Comparison of ENCODE assay signal across 17 cellular contexts in genomic region chr2:220147590-220147989, GRCh38.
DNase-seq lines count a peak whose midpoint lies in the region; ATAC-seq and TF ChIP-seq lines count a peak whose summit lies in the region.
"Had no signal": no experiment of that assay in that cellular context is flagged by ENCODE, and none has a peak within 500 bp of the region (broad histone marks: within the 10 kb centered on the region; RNA-seq: fewer than 3 reads in every experiment).

No MANE protein-coding gene starts in this region.

- CTCF ChIA-PET in A673 (lab: Charles Lee): no interaction called here

- no peak overlapping the region for H3K27ac ChIP-seq in A673 (ENCODE audit: low read depth, low read length, poor library complexity, severe bottlenecking)
- no peak overlapping the region for H3K27ac ChIP-seq in GM23248
- H3K27ac ChIP-seq in osteoblast (ENCODE audit: low read depth, low read length): no peak overlapping the region
- H3K27ac ChIP-seq: PC-9 had no signal

- H3F3A ChIP-seq in GM23248 (ENCODE audit: insufficient read depth): peaks cover 21% of the 10 kb centered on the region

- 0 out of 2 replicates have a peak, but pooled peaks cover 6% of the 10 kb centered on the region for H3K9me2 ChIP-seq in GM23248 (ENCODE audit: insufficient read depth)

- H3K9me3 ChIP-seq in A673 (ENCODE audit: low read depth, low read length, poor library complexity, severe bottlenecking) (no peaks in the 10 kb centered on the region), GM23248 (ENCODE audit: low read depth) (no peaks in the 10 kb centered on the region), osteoblast (ENCODE audit: low read depth, low read length) (no peaks in the 10 kb centered on the region)
- H3K9me3 ChIP-seq: BE2C had no signal

- 38 to 58% methylated on average over 1 of the region's 1 CpG for WGBS in GM23248 (ENCODE audit: low coverage in 1 of 2, low lambda C conversion rate in 2 of 2, missing lambda C conversion rate in 2 of 2), 2 experiments

- H3K36me3 ChIP-seq in A673 (ENCODE audit: insufficient read depth, low read length, poor library complexity, severe bottlenecking) (no peaks in the 10 kb centered on the region), GM23248 (ENCODE audit: low read depth) (no peaks in the 10 kb centered on the region), osteoblast (ENCODE audit: insufficient read depth, low read length) (no peaks in the 10 kb centered on the region)
- H3K36me3 ChIP-seq: BE2C had no signal

- no peak overlapping the region for H3K4me3 Mint-ChIP-seq in effector memory CD8-positive, alpha-beta T cell
- H3K4me3 Mint-ChIP-seq: CD4-positive, alpha-beta memory T cell had no signal

- TF ChIP-seq CTCF in A673 (conservative IDR thresholded peaks at IDR 0.05; ENCODE audit: low read depth, low read length): no peak
- no peak for TF ChIP-seq CTCF in astrocyte of the spinal cord (IDR thresholded peaks at IDR 0.05; ENCODE audit: low read depth, low read length)
- no peak for TF ChIP-seq CTCF in osteoblast (IDR thresholded peaks at IDR 0.05; ENCODE audit: extremely low read depth, low read depth, low read length)

- H3K4me3 ChIP-seq in A673 (ENCODE audit: low read depth, low read length, poor library complexity, severe bottlenecking) (no peak overlapping the region), GM23248 (no peak overlapping the region), astrocyte of the spinal cord (ENCODE audit: low read depth, low read length) (no peak overlapping the region), osteoblast (ENCODE audit: insufficient read depth, low read length) (no peak overlapping the region)
- H3K4me3 ChIP-seq: GM12878, PC-9 had no signal

- no peaks in the 10 kb centered on the region for H3K4me1 ChIP-seq in A673 (ENCODE audit: insufficient read depth, low read length, poor library complexity, severe bottlenecking)
- peaks cover 43% of the 10 kb centered on the region for H3K4me1 ChIP-seq in GM23248 (ENCODE audit: insufficient read depth)
- peaks cover 23% of the 10 kb centered on the region for H3K4me1 ChIP-seq in osteoblast (ENCODE audit: insufficient read depth, low read length)
- H3K4me1 ChIP-seq: BE2C had no signal

- H2AFZ ChIP-seq in GM23248: no peak overlapping the region
- no peak overlapping the region for H2AFZ ChIP-seq in osteoblast (ENCODE audit: low read length)
- H2AFZ ChIP-seq: PC-9 had no signal

- peak; percentile 11 for DNase-seq in A673 (ENCODE audit: low spot score)
- peak; percentile 38 for DNase-seq in GM23248
- peak; percentile 19 for DNase-seq in astrocyte of the spinal cord (ENCODE audit: low read depth, low spot score)
- DNase-seq in osteoblast (ENCODE audit: insufficient read length, low spot score, missing footprints): peak; percentile 76
- DNase-seq in Ammon's horn (ENCODE audit: low spot score): no peak
- no peak for DNase-seq in middle frontal gyrus (ENCODE audit: extremely low spot score, low spot score)
- DNase-seq in effector memory CD8-positive, alpha-beta T cell: no peak
- DNase-seq: BE2C; CD4-positive, alpha-beta memory T cell; DMS79 treated with DMSO at 0.1 percent for 48 hours; KG1; NCI-H1436; NCI-H2029; NCI-H510A; NCI-H82; PC-9 had no signal

- H3K79me2 ChIP-seq in GM23248 (ENCODE audit: insufficient read depth) (no peaks in the 10 kb centered on the region), osteoblast (ENCODE audit: insufficient read depth, low read length) (no peaks in the 10 kb centered on the region)

- POLR2A ChIA-PET in A673 (lab: Charles Lee; ENCODE audit: low non-redundant PET): no interaction called here

- no peaks in the 10 kb centered on the region for H4K20me1 ChIP-seq in GM23248 (ENCODE audit: insufficient read depth)
- no peaks in the 10 kb centered on the region for H4K20me1 ChIP-seq in osteoblast (ENCODE audit: insufficient read depth, low read length)

- no peaks in the 10 kb centered on the region for H3K27me3 ChIP-seq in A673 (replicated peaks; ENCODE audit: insufficient read depth, low read depth, low read length, poor library complexity)
- H3K27me3 ChIP-seq in GM23248 (replicated peaks; ENCODE audit: insufficient read depth): no peaks in the 10 kb centered on the region
- no peaks in the 10 kb centered on the region for H3K27me3 ChIP-seq in osteoblast (ENCODE audit: insufficient read depth, low read length)
- H3K27me3 ChIP-seq: BE2C had no signal

- H3K9me3 Mint-ChIP-seq in effector memory CD8-positive, alpha-beta T cell: peaks cover 5 to 14% of the 10 kb centered on the region in 2 donors

- no TSS peak for BruUV-seq in A673 (replicated peaks; lab: Mats Ljungman, UMichigan)

- H3K4me1 Mint-ChIP-seq in effector memory CD8-positive, alpha-beta T cell (ENCODE audit: low read depth in 2 of 2): no peaks in the 10 kb centered on the region
- H3K4me1 Mint-ChIP-seq: CD4-positive, alpha-beta memory T cell had no signal

- H3K4me2 ChIP-seq in GM23248 (ENCODE audit: unreplicated experiment) (peak overlapping the region; percentile 53), osteoblast (ENCODE audit: insufficient read depth, low read length) (peak overlapping the region; percentile 14)
- H3K4me2 ChIP-seq: PC-9 had no signal

- no peaks in the 10 kb centered on the region for H3K36me3 Mint-ChIP-seq in effector memory CD8-positive, alpha-beta T cell (ENCODE audit: insufficient read depth)
- H3K36me3 Mint-ChIP-seq: CD4-positive, alpha-beta memory T cell had no signal

- no peak for ATAC-seq in effector memory CD8-positive, alpha-beta T cell (replicated peaks)
- ATAC-seq: GM12878 had no signal

- 0 out of 2 replicates have a peak overlapping the region, but pooled peaks have one; percentile 0 for H3K9ac ChIP-seq in GM23248

- no peak overlapping the region for H3K27ac Mint-ChIP-seq in effector memory CD8-positive, alpha-beta T cell
- H3K27ac Mint-ChIP-seq: CD4-positive, alpha-beta memory T cell had no signal

- intact Hi-C loops in A673 (cut with micrococcal nuclease; ENCODE audit: unreplicated experiment): no loop called here

- in situ Hi-C loops in GM23248 (cut with MboI) (no loop called here), astrocyte of the spinal cord (cut with HindIII; ENCODE audit: low sequenced_read_pairs) (no loop called here)

- H3K27me3 Mint-ChIP-seq in effector memory CD8-positive, alpha-beta T cell: no peaks in the 10 kb centered on the region

Comparison
In these comparisons a context has a peak if more than half of its experiments do, and no peak if none do; other contexts are left out.
1. DNase-seq: peak in A673 (single experiment), GM23248 (single experiment), astrocyte of the spinal cord (single experiment) and osteoblast (single experiment); none in Ammon's horn (single experiment), middle frontal gyrus (single experiment) and effector memory CD8-positive, alpha-beta T cell (0 of 3).